Comparison of ENCODE assay signal across 1 cellular context in the genomic region with DNA sequence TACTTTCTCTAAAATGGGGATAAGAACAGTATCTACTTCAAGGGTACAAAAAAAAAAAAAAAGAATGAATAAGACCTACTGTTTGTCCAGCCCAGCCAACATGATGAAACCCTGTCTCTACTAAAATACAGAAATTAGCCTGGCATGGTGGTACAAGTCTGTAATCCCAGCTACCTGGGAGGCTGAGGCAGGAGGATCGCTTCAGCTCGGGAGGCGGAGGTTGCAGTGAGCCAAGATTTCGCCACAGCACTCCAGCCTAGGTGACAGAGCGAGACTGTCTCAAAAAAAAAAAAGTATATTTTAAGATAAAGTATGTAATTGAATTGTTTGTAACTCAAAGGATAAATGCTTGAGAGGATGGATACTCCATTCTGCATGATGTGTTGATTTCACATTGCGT.
TF ChIP-seq lines count a peak whose summit lies in the region.

No MANE protein-coding gene starts in this region.

TF ChIP-seq in SK-N-SH, 30 proteins besides CTCF, POLR2A, EP300 and RAD21:
- TF ChIP-seq MXI1 (IDR thresholded peaks at IDR 0.05; ENCODE audit: low read depth, low read length) (no peak), GATA2 (CRISPR knock-in tag; IDR thresholded peaks at IDR 0.05) (no peak), RFX5 (IDR thresholded peaks at IDR 0.05; ENCODE audit: low read length) (no peak), ELF1 (IDR thresholded peaks at IDR 0.05) (no peak), RCOR1 (IDR thresholded peaks at IDR 0.05; ENCODE audit: low read length) (no peak), POLR2AphosphoS5 (IDR thresholded peaks at IDR 0.05; ENCODE audit: low read depth, low read length) (no peak), SMC3 (IDR thresholded peaks at IDR 0.05; ENCODE audit: low read depth, low read length) (no peak)
- TF ChIP-seq, protein P1, sequence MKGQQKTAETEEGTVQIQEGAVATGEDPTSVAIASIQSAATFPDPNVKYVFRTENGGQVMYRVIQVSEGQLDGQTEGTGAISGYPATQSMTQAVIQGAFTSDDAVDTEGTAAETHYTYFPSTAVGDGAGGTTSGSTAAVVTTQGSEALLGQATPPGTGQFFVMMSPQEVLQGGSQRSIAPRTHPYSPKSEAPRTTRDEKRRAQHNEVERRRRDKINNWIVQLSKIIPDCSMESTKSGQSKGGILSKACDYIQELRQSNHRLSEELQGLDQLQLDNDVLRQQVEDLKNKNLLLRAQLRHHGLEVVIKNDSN (IDR thresholded peaks at IDR 0.05; ENCODE audit: borderline replicate concordance, low read depth), result no peak
TF ChIP-seq in SK-N-SH: peak in this region for 0.
